ENCODE assay signal across 12 cellular contexts in genomic region chr11:4044971-4045646, GRCh38. TPM values are rescaled to one million over a fixed set of nuclear protein-coding genes. Genes with fewer than 3 reads are reported as not detected.
DNase-seq lines count a peak whose midpoint lies in the region; ATAC-seq, FAIRE-seq and TF ChIP-seq lines count a peak whose summit lies in the region.
"Had no signal": no experiment of that assay in that cellular context is flagged by ENCODE, and none has a peak within 500 bp of the region (broad histone marks: within the 10 kb centered on the region; RNA-seq: fewer than 3 reads in every experiment).

No MANE protein-coding gene starts in this region.

- H3K9me3 ChIP-seq in CD8-positive, alpha-beta memory T cell (ENCODE audit: low read length): no peaks in the 10 kb centered on the region
- H3K9me3 ChIP-seq: Caco-2 had no signal

- DNase-seq in CD8-positive, alpha-beta memory T cell: no peak
- peak; percentile 49 for DNase-seq in RPMI7951 (ENCODE audit: low read depth)
- peak; percentile 12 to 38 for DNase-seq in frontal cortex (ENCODE audit: low spot score in 2 of 2)
- peak; percentile 66 for DNase-seq in occipital lobe (lab: John Stamatoyannopoulos, UW)
- DNase-seq in A172 (ENCODE audit: low spot score): no peak
- no peak for DNase-seq in omental fat pad (ENCODE audit: low spot score)
- DNase-seq in D341Med (ENCODE audit: low spot score): no peak
- DNase-seq in activated CD4-positive, alpha-beta memory T cell treated with anti-CD3 and anti-CD28 coated beads, Interleukin-2, amount 10 ng/mL, durations not matched to agents 7 days and 5 days: no peak
- DNase-seq: activated T-cell treated with anti-CD3 and anti-CD28 coated beads, Interleukin-2, amount 50 U/mL, for 4 hours; Caco-2; NCI-H1092 had no signal

- no peak for ATAC-seq in omental fat pad (ENCODE audit: low FRiP score)
- ATAC-seq: activated T-cell treated with anti-CD3 and anti-CD28 coated beads, Interleukin-2, amount 50 U/mL, for 4 hours had no signal

- POLR2A ChIA-PET in CD8-positive, alpha-beta memory T cell (lab: Charles Lee): no interaction called here
- POLR2A ChIA-PET in activated CD4-positive, alpha-beta memory T cell treated with anti-CD3 and anti-CD28 coated beads, Interleukin-2, amount 10 ng/mL, durations not matched to agents 7 days and 5 days (lab: Charles Lee): interaction anchor here (1.1 kb wide), 1 partner anchor 13 kb away, joined by 3 read pairs; no protein-coding TSS in a partner anchor

- peaks cover 0 to 21% (median 10%) of the 10 kb centered on the region in 3 donors for H3K36me3 Mint-ChIP-seq in CD8-positive, alpha-beta memory T cell
- H3K36me3 Mint-ChIP-seq in activated CD4-positive, alpha-beta memory T cell treated with anti-CD3 and anti-CD28 coated beads, Interleukin-2, amount 10 ng/mL, durations not matched to agents 7 days and 5 days (ENCODE audit: low read depth): peaks cover 21% of the 10 kb centered on the region

- no peak for TF ChIP-seq CTCF in omental fat pad (IDR thresholded peaks at IDR 0.05)

- no peaks in the 10 kb centered on the region for H3K9me3 Mint-ChIP-seq in CD8-positive, alpha-beta memory T cell
- no peaks in the 10 kb centered on the region for H3K9me3 Mint-ChIP-seq in activated CD4-positive, alpha-beta memory T cell treated with anti-CD3 and anti-CD28 coated beads, Interleukin-2, amount 10 ng/mL, durations not matched to agents 7 days and 5 days
- H3K9me3 Mint-ChIP-seq: activated T-cell treated with anti-CD3 and anti-CD28 coated beads, Interleukin-2, amount 50 U/mL, for 4 hours had no signal

- H3K27me3 Mint-ChIP-seq in CD8-positive, alpha-beta memory T cell: no peaks in the 10 kb centered on the region
- H3K27me3 Mint-ChIP-seq in activated CD4-positive, alpha-beta memory T cell treated with anti-CD3 and anti-CD28 coated beads, Interleukin-2, amount 10 ng/mL, durations not matched to agents 7 days and 5 days: no peaks in the 10 kb centered on the region

- CTCF ChIA-PET in CD8-positive, alpha-beta memory T cell (lab: Charles Lee): interaction anchor here (1.0 to 4.6 kb wide), 5 partner anchors 190 to 204 kb away, joined by 3 to 30 read pairs (median 4); partner anchors contain the start of gene STIM1
- CTCF ChIA-PET in activated CD4-positive, alpha-beta memory T cell treated with anti-CD3 and anti-CD28 coated beads, Interleukin-2, amount 10 ng/mL, durations not matched to agents 7 days and 5 days (lab: Charles Lee): interaction anchor here (0.6 to 1.0 kb wide), 3 partner anchors 15 to 190 kb away, joined by 3 read pairs; partner anchors contain the start of gene STIM1

- H3K27ac ChIP-seq in CD8-positive, alpha-beta memory T cell (ENCODE audit: low read depth, low read length): no peak overlapping the region

- H3K4me3 ChIP-seq in CD8-positive, alpha-beta memory T cell (ENCODE audit: low read length): no peak overlapping the region

- H3K4me1 Mint-ChIP-seq in CD8-positive, alpha-beta memory T cell: peaks cover 26 to 49% (median 31%) of the 10 kb centered on the region in 3 donors
- H3K4me1 Mint-ChIP-seq in activated CD4-positive, alpha-beta memory T cell treated with anti-CD3 and anti-CD28 coated beads, Interleukin-2, amount 10 ng/mL, durations not matched to agents 7 days and 5 days: peaks cover 4% of the 10 kb centered on the region

- no peak for FAIRE-seq in frontal cortex (lab: Jason Lieb, UNC)
- FAIRE-seq: GM12892 had no signal

- H3K27me3 ChIP-seq in CD8-positive, alpha-beta memory T cell (ENCODE audit: insufficient read depth, low read length, poor library complexity, severe bottlenecking): no peaks in the 10 kb centered on the region

- peak overlapping the region in 5 of 8 donors; percentile 25 to 69 (median 57) for H3K27ac Mint-ChIP-seq in CD8-positive, alpha-beta memory T cell
- no peak overlapping the region for H3K27ac Mint-ChIP-seq in activated CD4-positive, alpha-beta memory T cell treated with anti-CD3 and anti-CD28 coated beads, Interleukin-2, amount 10 ng/mL, durations not matched to agents 7 days and 5 days

- peaks cover 6% of the 10 kb centered on the region for H3K4me1 ChIP-seq in CD8-positive, alpha-beta memory T cell (ENCODE audit: insufficient read depth, low read length)
- H3K4me1 ChIP-seq: Caco-2 had no signal

- no peak overlapping the region for H3K4me3 Mint-ChIP-seq in CD8-positive, alpha-beta memory T cell
- no peak overlapping the region for H3K4me3 Mint-ChIP-seq in activated CD4-positive, alpha-beta memory T cell treated with anti-CD3 and anti-CD28 coated beads, Interleukin-2, amount 10 ng/mL, durations not matched to agents 7 days and 5 days
- H3K4me3 Mint-ChIP-seq: activated T-cell treated with anti-CD3 and anti-CD28 coated beads, Interleukin-2, amount 50 U/mL, for 4 hours had no signal

- H3K36me3 ChIP-seq in CD8-positive, alpha-beta memory T cell (ENCODE audit: insufficient read depth, low read length): no peaks in the 10 kb centered on the region

RNA-seq across cellular contexts. Expression of gene RRM1, which starts 49.5 kb away (rescaled TPM):
- 100 to 1,000 TPM; 198 to 211 TPM for total RNA-seq in CD8-positive, alpha-beta memory T cell
- 34.1 TPM for polyA plus RNA-seq in CD8-positive, alpha-beta memory T cell
- total RNA-seq in RPMI7951 (2014; rRNA removed; shearing (Covaris generic)): 134 and 138 TPM in 2 replicates
- total RNA-seq in frontal cortex: 77.5 TPM
- 66.3 TPM for total RNA-seq in occipital lobe
- 251 and 260 TPM in 2 replicates for total RNA-seq in A172 (2014; rRNA removed; shearing (Covaris generic))
- total RNA-seq in omental fat pad: 10 to 100 TPM; 26.0 to 42.4 (median 36.6) TPM
- 100 to 1,000 TPM; 156 to 161 TPM for total RNA-seq in activated CD4-positive, alpha-beta memory T cell treated with anti-CD3 and anti-CD28 coated beads, Interleukin-2, amount 10 ng/mL, durations not matched to agents 7 days and 5 days

Comparison
In these comparisons a context has a peak if more than half of its experiments do, and no peak if none do; other contexts are left out.
1. DNase-seq: peak in RPMI7951 (single experiment), frontal cortex (2 of 2) and occipital lobe (single experiment); none in CD8-positive, alpha-beta memory T cell (0 of 5), A172 (single experiment), omental fat pad (single experiment), D341Med (single experiment) and activated CD4-positive, alpha-beta memory T cell treated with anti-CD3 and anti-CD28 coated beads, Interleukin-2, amount 10 ng/mL, durations not matched to agents 7 days and 5 days (single experiment).